In genomic region chr2:127060264-127060945, GRCh38 we compare ENCODE assay signal across 20 cellular contexts.
"Had no signal": no experiment of that assay in that cellular context is flagged by ENCODE, and none has a peak within 500 bp of the region (broad histone marks: within the 10 kb centered on the region; RNA-seq: fewer than 3 reads in every experiment).

No MANE protein-coding gene starts in this region.

- H3K27me3 ChIP-seq: foreskin keratinocyte, neural progenitor cell, sigmoid colon, tibial artery, upper lobe of left lung, uterus had no signal

- H3K4me1 ChIP-seq: parathyroid adenoma had no signal

- H3K27ac ChIP-seq: foreskin keratinocyte, neural progenitor cell, parathyroid adenoma, prostate gland, sigmoid colon, tibial artery, upper lobe of left lung, uterus had no signal

- ATAC-seq: foreskin keratinocyte; left colon; natural killer cell; stimulated activated naive CD8-positive, alpha-beta T cell treated with anti-CD3 and anti-CD28 coated beads, Interleukin-15, Interleukin-2, amounts not matched to agents 100 U/mL and 50 U/mL, for 24 hours had no signal

- H2AFZ ChIP-seq: neural progenitor cell, parathyroid adenoma had no signal

- H3K9me3 Mint-ChIP-seq: dendritic cell treated with granulocyte-macrophage colony-stimulating factor and Interleukin-4, amounts not matched to agents 40 ng/mL and 50 ng/mL, for 4 days; natural killer cell; neural progenitor cell had no signal

- H3K4me3 Mint-ChIP-seq: dendritic cell treated with granulocyte-macrophage colony-stimulating factor and Interleukin-4, amounts not matched to agents 40 ng/mL and 50 ng/mL, for 4 days; natural killer cell; neural progenitor cell had no signal

- H3K4me3 ChIP-seq: neural progenitor cell, prostate gland, sigmoid colon, tibial artery, upper lobe of left lung, uterus had no signal

- H3K27ac Mint-ChIP-seq: dendritic cell treated with granulocyte-macrophage colony-stimulating factor and Interleukin-4, amounts not matched to agents 40 ng/mL and 50 ng/mL, for 4 days had no signal

- H3K36me3 ChIP-seq: neural progenitor cell, uterus had no signal

- H3K4me2 ChIP-seq: neural progenitor cell had no signal

- H3K9me3 ChIP-seq: prostate gland, sigmoid colon, tibial artery, upper lobe of left lung, uterus had no signal

- H3K9ac ChIP-seq: neural progenitor cell, parathyroid adenoma had no signal

- DNase-seq: cerebellar nuclear complex; erythroblast; foreskin keratinocyte; hippocampal formation; left colon; mammary epithelial cell; natural killer cell; occipital lobe; retina; sigmoid colon; small intestine; stimulated activated CD4-positive, alpha-beta T cell treated with anti-CD3 and anti-CD28 coated beads, Interleukin-12 subunit alpha, Interleukin-12 subunit beta, amount 100 ng/mL, for 4 hours; stimulated activated naive CD8-positive, alpha-beta T cell treated with anti-CD3 and anti-CD28 coated beads, Interleukin-15, Interleukin-2, amounts not matched to agents 100 U/mL and 50 U/mL, for 24 hours; tibial artery; uterus had no signal

- H3K36me3 Mint-ChIP-seq: natural killer cell, neural progenitor cell had no signal
